Comparison of ENCODE assay signal across 1 cellular context in genomic region chr12:102501773-102502172, GRCh38.
TF ChIP-seq lines count a peak whose summit lies in the region.

No MANE protein-coding gene starts in this region.

TF ChIP-seq in SK-N-SH, 30 proteins besides CTCF, POLR2A, EP300 and RAD21:
- TF ChIP-seq REST (IDR thresholded peaks at IDR 0.05; ENCODE audit: low read depth, low read length) (no peak), SMC3 (IDR thresholded peaks at IDR 0.05; ENCODE audit: low read depth, low read length) (no peak), TAF1 (IDR thresholded peaks at IDR 0.05; ENCODE audit: borderline replicate concordance, low read depth, low read length) (no peak), MEF2A (IDR thresholded peaks at IDR 0.05; ENCODE audit: borderline replicate concordance, low read depth) (no peak), FOXJ3 (CRISPR knock-in tag; IDR thresholded peaks at IDR 0.05) (no peak), POLR2AphosphoS5 (IDR thresholded peaks at IDR 0.05; ENCODE audit: low read depth, low read length) (no peak), CHD2 (IDR thresholded peaks at IDR 0.05; ENCODE audit: low read length, partially characterized antibody) (no peak), ZBTB33 (IDR thresholded peaks at IDR 0.05; ENCODE audit: borderline replicate concordance, low read depth) (no peak), MXI1 (IDR thresholded peaks at IDR 0.05; ENCODE audit: low read depth, low read length) (no peak), IRF3 (IDR thresholded peaks at IDR 0.05; ENCODE audit: low read depth, low read length) (no peak), NFIC (IDR thresholded peaks at IDR 0.05; ENCODE audit: borderline replicate concordance) (no peak), YY1 (IDR thresholded peaks at IDR 0.05; ENCODE audit: low read depth) (no peak)
